17 cellular contexts compared by ENCODE assay signal in the genomic region with DNA sequence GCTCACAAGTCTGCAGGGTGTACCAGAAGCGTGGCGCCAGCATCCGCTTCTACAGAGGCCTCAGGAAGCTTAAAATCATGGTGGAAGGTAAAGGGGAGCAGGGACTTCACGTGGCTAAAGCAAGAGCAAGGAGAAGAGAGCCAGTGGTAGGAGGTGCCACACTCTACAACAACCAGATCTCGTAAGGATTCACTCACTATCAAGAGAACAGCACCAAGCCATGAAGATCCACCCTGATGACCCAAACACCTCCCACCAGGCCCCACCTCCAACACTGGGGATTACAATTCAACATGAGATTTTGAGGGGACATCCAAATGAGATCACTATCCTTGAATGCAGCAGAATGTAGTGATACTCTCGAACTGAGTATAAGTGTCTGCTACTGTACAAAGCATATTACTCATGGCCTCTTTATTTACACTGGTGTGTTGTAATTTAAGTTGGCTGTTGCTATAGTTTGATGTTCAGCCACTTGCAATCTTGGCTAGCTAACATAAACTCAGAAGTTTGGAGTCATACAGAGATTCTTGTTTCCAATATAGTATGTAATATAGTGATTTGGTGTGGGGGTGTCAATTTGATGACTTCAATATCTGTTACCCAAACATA. TPM values are rescaled to one million over a fixed set of nuclear protein-coding genes. Genes with fewer than 3 reads are reported as not detected.
DNase-seq lines count a peak whose midpoint lies in the region; ATAC-seq and TF ChIP-seq lines count a peak whose summit lies in the region.
"Had no signal": no experiment of that assay in that cellular context is flagged by ENCODE, and none has a peak within 500 bp of the region (broad histone marks: within the 10 kb centered on the region; RNA-seq: fewer than 3 reads in every experiment).

No MANE protein-coding gene starts in this region.

- H2BK12ac ChIP-seq in mesenchymal stem cell (ENCODE audit: low read length in 2 of 2), result no peak overlapping the region

- H2AK5ac ChIP-seq in mesenchymal stem cell (ENCODE audit: low read length, severe bottlenecking), result no peak overlapping the region

- no peak overlapping the region for H3K9ac ChIP-seq in mesenchymal stem cell (ENCODE audit: low read length)
- H3K9ac ChIP-seq: BLaER1 had no signal

- H4K91ac ChIP-seq in mesenchymal stem cell (ENCODE audit: low read length), result no peak overlapping the region

- H2BK5ac ChIP-seq in mesenchymal stem cell (ENCODE audit: low read depth, low read length, poor library complexity, severe bottlenecking), result no peak overlapping the region

- peak overlapping the region in 1 of 2 experiments; percentile 65 for H3K18ac ChIP-seq in mesenchymal stem cell (ENCODE audit: low read depth in 1 of 2, low read length in 2 of 2)

- 64% methylated on average over 6 of the region's 6 CpGs for WGBS in mesenchymal stem cell
- WGBS in aorta, 2 donors, result 79 to 85% methylated on average over 6 of the region's 6 CpGs

- H3K4me1 ChIP-seq in mesenchymal stem cell (ENCODE audit: control insufficient read depth, insufficient read depth, low read depth, low read length) (no peaks in the 10 kb centered on the region), aorta (ENCODE audit: control insufficient read depth in 1 of 2, insufficient read depth in 2 of 2, low read length in 2 of 2) (peaks cover 0 to 2% of the 10 kb centered on the region in 2 donors)
- H3K4me1 ChIP-seq: right lobe of liver had no signal

- ATAC-seq in GM21786 (IDR thresholded peaks at IDR 0.05; ENCODE audit: unreplicated experiment) (no peak), aorta (ENCODE audit: low FRiP score) (no peak)

- H3K27ac ChIP-seq in mesenchymal stem cell (ENCODE audit: low read length, poor library complexity, severe bottlenecking) (no peak overlapping the region), aorta (ENCODE audit: low read depth in 1 of 2, low read length in 2 of 2) (no peak overlapping the region)
- H3K27ac ChIP-seq: BLaER1, brain microvascular endothelial cell, right lobe of liver had no signal

- H4K8ac ChIP-seq in mesenchymal stem cell (ENCODE audit: low read length), result no peak overlapping the region

- H2BK120ac ChIP-seq in mesenchymal stem cell (ENCODE audit: low read depth, low read length), result no peak overlapping the region

- peak overlapping the region in 1 of 2 experiments; percentile 5 for H3K4ac ChIP-seq in mesenchymal stem cell (ENCODE audit: low read depth in 1 of 2, low read length in 2 of 2)

- H3K9me3 ChIP-seq in MG63, result no peaks in the 10 kb centered on the region
- H3K9me3 ChIP-seq in mesenchymal stem cell (ENCODE audit: control insufficient read depth, low read length), result no peaks in the 10 kb centered on the region
- no peaks in the 10 kb centered on the region for H3K9me3 ChIP-seq in aorta (ENCODE audit: control insufficient read depth, low read length)
- H3K9me3 ChIP-seq: BLaER1, right lobe of liver had no signal

- H3K36me3 ChIP-seq in MG63, result no peaks in the 10 kb centered on the region
- H3K36me3 ChIP-seq in mesenchymal stem cell (ENCODE audit: control insufficient read depth in 1 of 2, insufficient read depth in 2 of 2, low read depth in 1 of 2, low read length in 2 of 2), result no peaks in the 10 kb centered on the region
- H3K36me3 ChIP-seq in aorta (ENCODE audit: control insufficient read depth in 1 of 2, insufficient read depth in 2 of 2, low read length in 1 of 2), result no peaks in the 10 kb centered on the region
- H3K36me3 ChIP-seq: BLaER1, brain microvascular endothelial cell, right lobe of liver had no signal

- H3K4me3 ChIP-seq in MG63 (no peak overlapping the region), cardiac fibroblast (replicated peaks in 1 of 2; ENCODE audit: low read depth in 2 of 2, low read length in 2 of 2) (no peak overlapping the region), mesenchymal stem cell (ENCODE audit: insufficient read depth in 1 of 2, low read depth in 1 of 2, low read length in 2 of 2) (no peak overlapping the region), aorta (ENCODE audit: low read length in 2 of 2) (no peak overlapping the region)
- H3K4me3 ChIP-seq: BLaER1, right lobe of liver had no signal

- no peak overlapping the region for H2AFZ ChIP-seq in mesenchymal stem cell (ENCODE audit: low read depth, low read length)

- DNase-seq in DMS53 (lab: John Stamatoyannopoulos, UW) (peak; percentile 63), MG63 (peak; percentile 2), cardiac fibroblast (ENCODE audit: low read depth in 2 of 2) (peak; percentile 25 to 45), mesenchymal stem cell (peak; percentile 87), epidermal melanocyte (ENCODE audit: insufficient read length, low spot score) (no peak), aorta (no peak)
- DNase-seq: activated naive CD4-positive, alpha-beta T cell treated with Interleukin-2 at 50 U/mL for 16 hours; brain microvascular endothelial cell; NCI-H1105 treated with DMSO at 0.1 percent for 48 hours; NCI-H2171; NCI-H748 treated with DMSO at 0.1 percent for 48 hours; nucleus accumbens; right lobe of liver; stimulated activated CD4-positive, alpha-beta T cell treated with anti-CD3 and anti-CD28 coated beads, Interleukin-2, amount 100 ng/mL, for 24 hours; SW 1271 had no signal

- no peak for TF ChIP-seq CTCF in cardiac fibroblast (IDR thresholded peaks at IDR 0.05; ENCODE audit: low read depth, low read length)

- no peaks in the 10 kb centered on the region for H3K27me3 ChIP-seq in MG63
- peaks cover 4 to 8% of the 10 kb centered on the region in 2 experiments for H3K27me3 ChIP-seq in mesenchymal stem cell (ENCODE audit: control insufficient read depth in 1 of 2, insufficient read depth in 1 of 2, low read length in 2 of 2)
- no peaks in the 10 kb centered on the region for H3K27me3 ChIP-seq in aorta (ENCODE audit: control insufficient read depth in 1 of 2, insufficient read depth in 2 of 2, low read length in 1 of 2)
- H3K27me3 ChIP-seq: BLaER1, brain microvascular endothelial cell, right lobe of liver had no signal

- no peak overlapping the region for H2BK15ac ChIP-seq in mesenchymal stem cell (ENCODE audit: low read depth, poor library complexity, severe bottlenecking)

- peak overlapping the region in 1 of 2 experiments; percentile 3 for H3K14ac ChIP-seq in mesenchymal stem cell (ENCODE audit: low read length in 2 of 2)

- intact Hi-C loops in aorta (cut with DNase I), result no loop called here

- H3K23ac ChIP-seq in mesenchymal stem cell (ENCODE audit: low read length in 2 of 2), result no peak overlapping the region

- no peak overlapping the region for H3K4me2 ChIP-seq in mesenchymal stem cell (ENCODE audit: low read length, poor library complexity, severe bottlenecking)
- H3K4me2 ChIP-seq: BLaER1 had no signal

- H3K79me1 ChIP-seq in mesenchymal stem cell (replicated peaks; ENCODE audit: low read length, poor library complexity, severe bottlenecking), result no peaks in the 10 kb centered on the region

RNA-seq across cellular contexts. Expression of a gene that starts 39.5 kb away (rescaled TPM):
- total RNA-seq in MG63 (2014; rRNA removed; shearing (Covaris generic); ENCODE audit: low replicate concordance), result 9.7 and 14.3 TPM in 2 replicates
- 29.6 TPM for polyA plus RNA-seq in mesenchymal stem cell (2013, experiment 1 of 2)
- polyA plus RNA-seq in mesenchymal stem cell (2013, experiment 2 of 2), result 30.4 TPM
- total RNA-seq in aorta, result 10 to 100 TPM; 35.1 to 43.9 TPM
- 10 to 100 TPM; 57.3 to 57.6 TPM for polyA plus RNA-seq in aorta

Comparison
In these comparisons a context has a peak if more than half of its experiments do, and no peak if none do; other contexts are left out.
1. DNase-seq: peak in DMS53 (single experiment), MG63 (single experiment), cardiac fibroblast (2 of 2) and mesenchymal stem cell (single experiment); none in epidermal melanocyte (single experiment) and aorta (0 of 2).